8 cellular contexts compared by ENCODE assay signal in the genomic region with DNA sequence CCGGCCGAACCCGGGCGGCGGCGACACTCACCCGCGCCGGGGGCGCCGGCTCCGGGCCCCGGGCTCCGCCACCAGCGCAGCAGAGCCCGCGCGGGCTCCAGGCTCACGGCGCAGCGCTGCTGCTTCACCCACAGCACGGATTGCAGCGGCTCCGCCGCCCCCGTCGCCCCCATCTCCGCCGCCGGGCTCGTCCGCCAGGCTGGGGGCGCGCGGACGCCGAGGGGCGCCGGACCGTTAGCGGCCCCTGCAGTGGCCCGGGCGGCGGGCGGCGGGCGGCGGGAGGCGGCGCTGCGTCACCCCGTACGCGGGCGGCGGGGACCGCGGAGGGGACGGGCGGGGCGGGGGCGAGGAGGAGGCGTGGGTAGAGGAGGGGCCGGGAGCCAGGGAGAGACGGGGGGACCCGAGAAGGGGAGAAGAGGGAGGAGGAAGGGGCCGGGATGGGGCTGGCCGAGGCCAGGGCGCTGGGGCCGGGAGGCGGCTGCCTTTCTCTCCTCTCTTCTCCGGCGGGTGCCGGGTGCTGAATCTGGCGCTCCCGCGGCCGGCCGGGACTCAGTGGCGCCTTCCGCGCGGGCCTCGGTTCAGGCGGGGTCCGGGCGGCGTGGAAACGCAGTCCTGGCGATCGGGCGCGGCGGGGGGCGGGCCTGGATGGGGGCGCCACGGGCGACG. TPM values are rescaled to one million over a fixed set of nuclear protein-coding genes. Genes with fewer than 3 reads are reported as not detected.
DNase-seq lines count a peak whose midpoint lies in the region; ATAC-seq and FAIRE-seq lines count a peak whose summit lies in the region.

A gene with protein sequence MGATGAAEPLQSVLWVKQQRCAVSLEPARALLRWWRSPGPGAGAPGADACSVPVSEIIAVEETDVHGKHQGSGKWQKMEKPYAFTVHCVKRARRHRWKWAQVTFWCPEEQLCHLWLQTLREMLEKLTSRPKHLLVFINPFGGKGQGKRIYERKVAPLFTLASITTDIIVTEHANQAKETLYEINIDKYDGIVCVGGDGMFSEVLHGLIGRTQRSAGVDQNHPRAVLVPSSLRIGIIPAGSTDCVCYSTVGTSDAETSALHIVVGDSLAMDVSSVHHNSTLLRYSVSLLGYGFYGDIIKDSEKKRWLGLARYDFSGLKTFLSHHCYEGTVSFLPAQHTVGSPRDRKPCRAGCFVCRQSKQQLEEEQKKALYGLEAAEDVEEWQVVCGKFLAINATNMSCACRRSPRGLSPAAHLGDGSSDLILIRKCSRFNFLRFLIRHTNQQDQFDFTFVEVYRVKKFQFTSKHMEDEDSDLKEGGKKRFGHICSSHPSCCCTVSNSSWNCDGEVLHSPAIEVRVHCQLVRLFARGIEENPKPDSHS (minus strand): TSS at position 277 of the 666 bp plus-strand sequence. CDS start 104 bp downstream, at position 173.

- no peaks in the 10 kb centered on the region for H3K36me3 ChIP-seq in small intestine (ENCODE audit: control insufficient read depth in 2 of 2, insufficient read depth in 2 of 2, low read length in 2 of 2)

- WGBS in small intestine, 3 donors = 1% methylated on average over 33 to 99 of the region's 99 CpGs

- H3K9me3 ChIP-seq in small intestine (ENCODE audit: control insufficient read depth, low read depth) = no peaks in the 10 kb centered on the region

- H3K27ac ChIP-seq in small intestine (ENCODE audit: low read depth in 1 of 2, low read length in 1 of 2) = peak within 1 kb of the TSS; percentile 96

- FAIRE-seq in small intestine (lab: Jason Lieb, UNC) = no peak

- peaks cover 11 to 19% of the 10 kb centered on the region in 2 donors for H3K4me1 ChIP-seq in small intestine (ENCODE audit: control insufficient read depth in 2 of 2, insufficient read depth in 1 of 2, low read depth in 1 of 2, low read length in 1 of 2)

- H3K4me3 ChIP-seq in small intestine (ENCODE audit: low read depth in 1 of 2, low read length in 2 of 2) = peak within 1 kb of the TSS; percentile 90 to 96

- DNase-seq in C1 segment of cervical spinal cord (lab: John Stamatoyannopoulos, UW) = peak in 13 of 14 donors; percentile 32 to 84 (median 63)
- peak; percentile 44 for DNase-seq in NCI-H1048 (lab: John Stamatoyannopoulos, UW)
- peak; percentile 90 for DNase-seq in cerebellum (ENCODE audit: low spot score)
- peak; percentile 85 for DNase-seq in islet precursor cell
- DNase-seq in small intestine = peak; percentile 72

- no peaks in the 10 kb centered on the region for H3K27me3 ChIP-seq in small intestine (ENCODE audit: control insufficient read depth in 2 of 2, insufficient read depth in 2 of 2, low read length in 2 of 2)

- ATAC-seq in GM19463 (IDR thresholded peaks at IDR 0.05; ENCODE audit: unreplicated experiment) (peak; percentile 52), HG02884 (IDR thresholded peaks at IDR 0.05; ENCODE audit: unreplicated experiment) (no peak)
- peak; percentile 49 to 71 for ATAC-seq in activated CD4-positive, CD25-positive, alpha-beta regulatory T cell treated with anti-CD3 and anti-CD28 coated beads, Interleukin-2, amount 50 U/mL, for 24 hours

RNA-seq across cellular contexts. Expression of the gene that starts here (rescaled TPM):
- total RNA-seq in cerebellum = 49.4 TPM
- polyA plus RNA-seq in small intestine = 10 to 100 TPM; 43.7 to 59.7 (median 59.7) TPM
